1 cellular context compared by ENCODE assay signal in the genomic region with DNA sequence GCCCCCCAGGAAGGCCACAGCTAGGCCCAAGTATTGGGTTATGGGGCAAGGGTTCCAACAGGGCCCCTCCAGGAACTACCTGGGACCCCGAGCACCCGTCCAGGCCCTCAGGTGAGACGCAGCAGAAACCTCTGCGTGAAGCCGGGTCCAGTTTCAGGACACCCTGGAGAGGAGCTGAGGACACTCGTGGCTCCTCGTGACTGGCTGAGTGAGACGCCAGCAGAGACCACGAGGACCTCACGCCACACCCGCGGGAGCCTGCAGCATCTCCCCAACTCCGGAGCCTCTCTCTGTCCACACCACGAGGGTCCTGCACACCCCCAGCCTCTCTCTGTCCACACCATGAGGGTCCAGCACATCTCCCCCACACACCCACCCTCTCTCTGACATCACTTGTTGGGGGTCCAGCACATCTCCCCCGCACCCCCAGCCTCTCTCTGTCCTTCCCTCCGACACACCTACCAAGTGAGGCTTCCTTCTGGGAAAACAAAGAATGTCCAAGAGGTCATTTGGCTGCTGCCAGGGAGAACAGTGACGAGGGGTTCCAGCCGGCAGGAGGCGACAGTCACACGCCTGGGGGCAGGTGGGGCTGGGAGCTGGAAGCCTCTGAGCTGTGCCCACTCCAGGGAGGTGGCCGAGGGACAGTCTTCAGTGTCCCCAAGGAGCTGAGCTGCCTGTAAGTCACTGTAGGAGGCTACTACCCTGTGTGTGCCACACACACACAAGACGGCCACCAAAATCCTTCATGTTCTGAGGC.
TF ChIP-seq lines count a peak whose summit lies in the region.

No MANE protein-coding gene starts in this region.

TF ChIP-seq in SK-N-SH, 30 proteins besides CTCF, POLR2A, EP300 and RAD21 (continued from another document):
- TF ChIP-seq, protein P1, sequence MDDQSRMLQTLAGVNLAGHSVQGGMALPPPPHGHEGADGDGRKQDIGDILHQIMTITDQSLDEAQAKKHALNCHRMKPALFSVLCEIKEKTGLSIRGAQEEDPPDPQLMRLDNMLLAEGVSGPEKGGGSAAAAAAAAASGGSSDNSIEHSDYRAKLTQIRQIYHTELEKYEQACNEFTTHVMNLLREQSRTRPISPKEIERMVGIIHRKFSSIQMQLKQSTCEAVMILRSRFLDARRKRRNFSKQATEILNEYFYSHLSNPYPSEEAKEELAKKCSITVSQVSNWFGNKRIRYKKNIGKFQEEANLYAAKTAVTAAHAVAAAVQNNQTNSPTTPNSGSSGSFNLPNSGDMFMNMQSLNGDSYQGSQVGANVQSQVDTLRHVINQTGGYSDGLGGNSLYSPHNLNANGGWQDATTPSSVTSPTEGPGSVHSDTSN (IDR thresholded peaks at IDR 0.05): no peak
- TF ChIP-seq MEF2A (IDR thresholded peaks at IDR 0.05; ENCODE audit: borderline replicate concordance, low read depth) (no peak), GABPA (IDR thresholded peaks at IDR 0.05; ENCODE audit: low read depth) (no peak), TCF12 (IDR thresholded peaks at IDR 0.05) (no peak)
